1 cellular context compared by ENCODE assay signal in the genomic region with DNA sequence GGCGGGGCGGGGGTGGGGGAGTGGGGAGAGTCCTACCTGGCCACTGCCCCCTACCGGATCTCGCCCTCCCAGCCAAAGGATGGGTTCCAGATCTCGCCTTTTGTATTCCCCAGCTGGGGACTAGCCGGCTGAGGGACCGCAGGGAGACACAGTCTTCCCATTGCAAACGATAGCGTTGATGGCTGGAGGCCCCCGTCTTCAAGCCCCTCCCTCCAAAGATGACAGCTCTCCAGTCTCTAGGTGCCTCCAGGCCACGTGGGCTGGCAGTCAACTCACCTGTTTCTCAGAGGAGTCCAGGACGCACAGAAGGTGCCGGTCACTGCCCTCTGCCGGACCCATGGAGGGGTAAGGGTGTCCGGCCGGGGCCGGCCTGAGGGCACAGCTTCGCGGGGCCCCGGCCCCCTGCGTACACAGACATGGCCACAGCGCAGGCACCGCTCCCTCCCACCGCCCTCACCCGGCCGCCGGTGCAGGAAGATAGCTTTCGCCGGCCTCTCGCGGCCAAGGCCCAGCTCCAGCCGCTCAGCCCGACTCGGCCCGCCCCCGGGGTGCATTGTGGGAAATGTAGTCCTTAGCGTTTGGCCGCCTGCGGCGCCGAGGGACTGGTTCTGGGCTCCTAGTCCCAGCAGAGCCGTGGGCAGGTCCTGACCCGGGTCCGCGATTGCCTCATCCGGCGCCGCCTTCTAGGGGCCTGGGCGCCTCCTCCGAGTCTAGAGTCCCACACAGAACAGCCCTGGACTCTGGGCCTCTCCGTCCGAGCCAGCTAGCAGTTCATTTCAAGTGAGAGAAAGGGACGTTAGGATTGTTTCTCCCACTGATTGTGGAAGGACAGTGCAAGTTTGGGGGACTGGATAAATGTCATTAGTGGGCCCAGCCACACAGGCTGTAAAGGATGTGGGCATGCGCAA.
TF ChIP-seq lines count a peak whose summit lies in the region.

A gene with protein sequence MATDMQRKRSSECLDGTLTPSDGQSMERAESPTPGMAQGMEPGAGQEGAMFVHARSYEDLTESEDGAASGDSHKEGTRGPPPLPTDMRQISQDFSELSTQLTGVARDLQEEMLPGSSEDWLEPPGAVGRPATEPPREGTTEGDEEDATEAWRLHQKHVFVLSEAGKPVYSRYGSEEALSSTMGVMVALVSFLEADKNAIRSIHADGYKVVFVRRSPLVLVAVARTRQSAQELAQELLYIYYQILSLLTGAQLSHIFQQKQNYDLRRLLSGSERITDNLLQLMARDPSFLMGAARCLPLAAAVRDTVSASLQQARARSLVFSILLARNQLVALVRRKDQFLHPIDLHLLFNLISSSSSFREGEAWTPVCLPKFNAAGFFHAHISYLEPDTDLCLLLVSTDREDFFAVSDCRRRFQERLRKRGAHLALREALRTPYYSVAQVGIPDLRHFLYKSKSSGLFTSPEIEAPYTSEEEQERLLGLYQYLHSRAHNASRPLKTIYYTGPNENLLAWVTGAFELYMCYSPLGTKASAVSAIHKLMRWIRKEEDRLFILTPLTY (minus strand): TSS at position 479 of the 908 bp plus-strand sequence. CDS start 16,465 bp downstream, outside the sequence.

TF ChIP-seq in K562, 482 proteins besides CTCF, POLR2A, EP300 and RAD21 (continued from another document and continues in another):
- TF ChIP-seq XRCC5 (IDR thresholded peaks at IDR 0.05; ENCODE audit: low read depth, low read length) = no peak
- peak; percentile 50 for TF ChIP-seq RBBP5 (IDR thresholded peaks at IDR 0.05; ENCODE audit: borderline replicate concordance, insufficient read depth, low read length, poor library complexity, severe bottlenecking)
- no peak for TF ChIP-seq NR1H2 (CRISPR knock-in tag; IDR thresholded peaks at IDR 0.05)
- TF ChIP-seq ZNF316 (IDR thresholded peaks at IDR 0.05) = no peak
- TF ChIP-seq PHF8 (IDR thresholded peaks at IDR 0.05; ENCODE audit: borderline replicate concordance, low read length) = peak; percentile 78; the same call in 1 of the 2 replicates
- no peak for TF ChIP-seq ZNF224 (CRISPR knock-in tag; IDR thresholded peaks at IDR 0.05)
- peak; percentile 93 for TF ChIP-seq ATF3 (IDR thresholded peaks at IDR 0.05)
- 0 out of 2 replicates have a peak, but pooled peaks have one; percentile 81 for TF ChIP-seq ATF3 (CRISPR knock-in tag; conservative IDR thresholded peaks at IDR 0.05)
- no peak for TF ChIP-seq FOXK2 (conservative IDR thresholded peaks at IDR 0.05 in 1 of 2, IDR thresholded peaks at IDR 0.05 in 1 of 2; ENCODE audit: low read depth in 2 of 2)
- TF ChIP-seq RCOR1 (IDR thresholded peaks at IDR 0.05; ENCODE audit: borderline replicate concordance in 1 of 2, low read depth in 2 of 2, low read length in 2 of 2) = no peak
- TF ChIP-seq RAD51 (IDR thresholded peaks at IDR 0.05; ENCODE audit: borderline replicate concordance, low read depth) = peak; percentile 64; the same call in 1 of the 2 replicates
- 0 out of 2 replicates have a peak, but pooled peaks have one; percentile 28 for TF ChIP-seq HMBOX1 (IDR thresholded peaks at IDR 0.05)
- TF ChIP-seq, protein P1, sequence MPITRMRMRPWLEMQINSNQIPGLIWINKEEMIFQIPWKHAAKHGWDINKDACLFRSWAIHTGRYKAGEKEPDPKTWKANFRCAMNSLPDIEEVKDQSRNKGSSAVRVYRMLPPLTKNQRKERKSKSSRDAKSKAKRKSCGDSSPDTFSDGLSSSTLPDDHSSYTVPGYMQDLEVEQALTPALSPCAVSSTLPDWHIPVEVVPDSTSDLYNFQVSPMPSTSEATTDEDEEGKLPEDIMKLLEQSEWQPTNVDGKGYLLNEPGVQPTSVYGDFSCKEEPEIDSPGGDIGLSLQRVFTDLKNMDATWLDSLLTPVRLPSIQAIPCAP (CRISPR knock-in tag; IDR thresholded peaks at IDR 0.05; ENCODE audit: borderline replicate concordance) = no peak
- TF ChIP-seq GABPA (tag; conservative IDR thresholded peaks at IDR 0.05; ENCODE audit: low read depth) = peak; percentile 39
- TF ChIP-seq SLC30A9 (CRISPR knock-in tag; IDR thresholded peaks at IDR 0.05) = no peak
- no peak for TF ChIP-seq SP2 (IDR thresholded peaks at IDR 0.05; ENCODE audit: extremely low read depth, low read depth, low read length, poor library complexity, severe bottlenecking)
- TF ChIP-seq, protein P2, sequence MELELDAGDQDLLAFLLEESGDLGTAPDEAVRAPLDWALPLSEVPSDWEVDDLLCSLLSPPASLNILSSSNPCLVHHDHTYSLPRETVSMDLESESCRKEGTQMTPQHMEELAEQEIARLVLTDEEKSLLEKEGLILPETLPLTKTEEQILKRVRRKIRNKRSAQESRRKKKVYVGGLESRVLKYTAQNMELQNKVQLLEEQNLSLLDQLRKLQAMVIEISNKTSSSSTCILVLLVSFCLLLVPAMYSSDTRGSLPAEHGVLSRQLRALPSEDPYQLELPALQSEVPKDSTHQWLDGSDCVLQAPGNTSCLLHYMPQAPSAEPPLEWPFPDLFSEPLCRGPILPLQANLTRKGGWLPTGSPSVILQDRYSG (tag; conservative IDR thresholded peaks at IDR 0.05; ENCODE audit: low read depth) = no peak
- no peak for TF ChIP-seq NFIC (IDR thresholded peaks at IDR 0.05)
- no peak for TF ChIP-seq ZNF41 (CRISPR knock-in tag; conservative IDR thresholded peaks at IDR 0.05)
- TF ChIP-seq KLF6 (CRISPR knock-in tag; IDR thresholded peaks at IDR 0.05; ENCODE audit: borderline replicate concordance) = no peak
- TF ChIP-seq ZBTB9 (CRISPR knock-in tag; IDR thresholded peaks at IDR 0.05) = peak; percentile 56; the same call in 1 of the 2 replicates
- TF ChIP-seq, protein P3, sequence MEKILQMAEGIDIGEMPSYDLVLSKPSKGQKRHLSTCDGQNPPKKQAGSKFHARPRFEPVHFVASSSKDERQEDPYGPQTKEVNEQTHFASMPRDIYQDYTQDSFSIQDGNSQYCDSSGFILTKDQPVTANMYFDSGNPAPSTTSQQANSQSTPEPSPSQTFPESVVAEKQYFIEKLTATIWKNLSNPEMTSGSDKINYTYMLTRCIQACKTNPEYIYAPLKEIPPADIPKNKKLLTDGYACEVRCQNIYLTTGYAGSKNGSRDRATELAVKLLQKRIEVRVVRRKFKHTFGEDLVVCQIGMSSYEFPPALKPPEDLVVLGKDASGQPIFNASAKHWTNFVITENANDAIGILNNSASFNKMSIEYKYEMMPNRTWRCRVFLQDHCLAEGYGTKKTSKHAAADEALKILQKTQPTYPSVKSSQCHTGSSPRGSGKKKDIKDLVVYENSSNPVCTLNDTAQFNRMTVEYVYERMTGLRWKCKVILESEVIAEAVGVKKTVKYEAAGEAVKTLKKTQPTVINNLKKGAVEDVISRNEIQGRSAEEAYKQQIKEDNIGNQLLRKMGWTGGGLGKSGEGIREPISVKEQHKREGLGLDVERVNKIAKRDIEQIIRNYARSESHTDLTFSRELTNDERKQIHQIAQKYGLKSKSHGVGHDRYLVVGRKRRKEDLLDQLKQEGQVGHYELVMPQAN (IDR thresholded peaks at IDR 0.05; ENCODE audit: borderline replicate concordance) = peak; percentile 98
- no peak for TF ChIP-seq HOXB6 (CRISPR knock-in tag; IDR thresholded peaks at IDR 0.05; ENCODE audit: borderline replicate concordance)
- TF ChIP-seq, protein P4, sequence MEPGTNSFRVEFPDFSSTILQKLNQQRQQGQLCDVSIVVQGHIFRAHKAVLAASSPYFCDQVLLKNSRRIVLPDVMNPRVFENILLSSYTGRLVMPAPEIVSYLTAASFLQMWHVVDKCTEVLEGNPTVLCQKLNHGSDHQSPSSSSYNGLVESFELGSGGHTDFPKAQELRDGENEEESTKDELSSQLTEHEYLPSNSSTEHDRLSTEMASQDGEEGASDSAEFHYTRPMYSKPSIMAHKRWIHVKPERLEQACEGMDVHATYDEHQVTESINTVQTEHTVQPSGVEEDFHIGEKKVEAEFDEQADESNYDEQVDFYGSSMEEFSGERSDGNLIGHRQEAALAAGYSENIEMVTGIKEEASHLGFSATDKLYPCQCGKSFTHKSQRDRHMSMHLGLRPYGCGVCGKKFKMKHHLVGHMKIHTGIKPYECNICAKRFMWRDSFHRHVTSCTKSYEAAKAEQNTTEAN (CRISPR knock-in tag; IDR thresholded peaks at IDR 0.05) = no peak
- peak; percentile 69 for TF ChIP-seq HMGN3 (IDR thresholded peaks at IDR 0.05; ENCODE audit: borderline replicate concordance, extremely low read depth, insufficient read length, low read depth, low read length)
- no peak for TF ChIP-seq ZNF324 (CRISPR knock-in tag; IDR thresholded peaks at IDR 0.05)
- 0 out of 2 replicates have a peak, but pooled peaks have one; percentile 28 for TF ChIP-seq E2F1 (CRISPR knock-in tag; IDR thresholded peaks at IDR 0.05)
- no peak for TF ChIP-seq ZNF347 (CRISPR knock-in tag; IDR thresholded peaks at IDR 0.05; ENCODE audit: low read depth)
- no peak for TF ChIP-seq RERE (CRISPR knock-in tag; IDR thresholded peaks at IDR 0.05; ENCODE audit: borderline replicate concordance)
- no peak for TF ChIP-seq LEF1 (IDR thresholded peaks at IDR 0.05)
- 0 out of 4 replicates have a peak, but pooled peaks of 1 of the 2 experiments have one; percentile 40 for TF ChIP-seq TEAD1 (CRISPR knock-in tag; IDR thresholded peaks at IDR 0.05)
- TF ChIP-seq, protein P5, sequence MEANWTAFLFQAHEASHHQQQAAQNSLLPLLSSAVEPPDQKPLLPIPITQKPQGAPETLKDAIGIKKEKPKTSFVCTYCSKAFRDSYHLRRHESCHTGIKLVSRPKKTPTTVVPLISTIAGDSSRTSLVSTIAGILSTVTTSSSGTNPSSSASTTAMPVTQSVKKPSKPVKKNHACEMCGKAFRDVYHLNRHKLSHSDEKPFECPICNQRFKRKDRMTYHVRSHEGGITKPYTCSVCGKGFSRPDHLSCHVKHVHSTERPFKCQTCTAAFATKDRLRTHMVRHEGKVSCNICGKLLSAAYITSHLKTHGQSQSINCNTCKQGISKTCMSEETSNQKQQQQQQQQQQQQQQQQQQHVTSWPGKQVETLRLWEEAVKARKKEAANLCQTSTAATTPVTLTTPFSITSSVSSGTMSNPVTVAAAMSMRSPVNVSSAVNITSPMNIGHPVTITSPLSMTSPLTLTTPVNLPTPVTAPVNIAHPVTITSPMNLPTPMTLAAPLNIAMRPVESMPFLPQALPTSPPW (CRISPR knock-in tag; IDR thresholded peaks at IDR 0.05) = peak; percentile 51
- TF ChIP-seq SIX5 (IDR thresholded peaks at IDR 0.05; ENCODE audit: borderline replicate concordance in 1 of 2, insufficient read depth in 1 of 2, low read depth in 1 of 2, low read length in 2 of 2) = peak; percentile 53 to 63; a peak in 3 of 4 replicates
